In genomic region chr1:65083263-65083896, GRCh38 we compare ENCODE assay signal across 17 cellular contexts.
DNase-seq lines count a peak whose midpoint lies in the region; ATAC-seq and TF ChIP-seq lines count a peak whose summit lies in the region.
"Had no signal": no experiment of that assay in that cellular context is flagged by ENCODE, and none has a peak within 500 bp of the region (broad histone marks: within the 10 kb centered on the region; RNA-seq: fewer than 3 reads in every experiment).

No MANE protein-coding gene starts in this region.

- H3K4me3 Mint-ChIP-seq in stimulated activated naive CD8-positive, alpha-beta T cell treated with anti-CD3 and anti-CD28 coated beads, Interleukin-15, amount 100 ng/mL, for 72 hours: no peak overlapping the region
- H3K4me3 Mint-ChIP-seq: naive B cell, WTC11 had no signal

- no peak overlapping the region for H3K4me2 ChIP-seq in mammary epithelial cell (ENCODE audit: insufficient read depth, low read depth, low read length)
- no peak overlapping the region for H3K4me2 ChIP-seq in OCI-LY7 (ENCODE audit: low read length)
- H3K4me2 ChIP-seq in MM.1S (ENCODE audit: low read depth, low read length): no peak overlapping the region

- H3K36me3 ChIP-seq in mammary epithelial cell (ENCODE audit: insufficient read depth, low read length): no peaks in the 10 kb centered on the region
- no peaks in the 10 kb centered on the region for H3K36me3 ChIP-seq in OCI-LY7 (ENCODE audit: insufficient read depth, low read length)
- H3K36me3 ChIP-seq in MM.1S (replicated peaks; ENCODE audit: insufficient read depth, low read length): no peaks in the 10 kb centered on the region
- H3K36me3 ChIP-seq: SJSA1 had no signal

- no peak overlapping the region for H3K27ac Mint-ChIP-seq in stimulated activated naive CD8-positive, alpha-beta T cell treated with anti-CD3 and anti-CD28 coated beads, Interleukin-15, amount 100 ng/mL, for 72 hours
- H3K27ac Mint-ChIP-seq: naive B cell, WTC11 had no signal

- H3K4me3 ChIP-seq in mammary epithelial cell (replicated peaks in 1 of 3; ENCODE audit: insufficient read depth in 1 of 3, low read depth in 2 of 3, low read length in 3 of 3) (no peak overlapping the region), OCI-LY7 (ENCODE audit: low read depth, low read length, poor library complexity, severe bottlenecking) (no peak overlapping the region), MM.1S (ENCODE audit: low read length) (no peak overlapping the region)
- H3K4me3 ChIP-seq: SJSA1, skin epidermis had no signal

- intact Hi-C loops in mammary epithelial cell (cut with micrococcal nuclease): no loop called here
- intact Hi-C loops in OCI-LY7 (cut with micrococcal nuclease; ENCODE audit: unreplicated experiment): no loop called here

- H3K9me3 ChIP-seq in mammary epithelial cell (replicated peaks; ENCODE audit: insufficient read depth, low read length) (peaks cover 6% of the 10 kb centered on the region), OCI-LY7 (ENCODE audit: low read length) (no peaks in the 10 kb centered on the region), MM.1S (replicated peaks; ENCODE audit: insufficient read depth, low read length) (no peaks in the 10 kb centered on the region)
- H3K9me3 ChIP-seq: SJSA1 had no signal

- CTCF ChIA-PET in mammary epithelial cell (lab: Charles Lee; ENCODE audit: low non-redundant PET): no interaction called here
- CTCF ChIA-PET in OCI-LY7 (lab: Charles Lee; ENCODE audit: unreplicated experiment): no interaction called here

- in situ Hi-C loops in mammary epithelial cell (cut with MboI; ENCODE audit: low sequenced_read_pairs in 2 of 2): no loop called here

- H4K20me1 ChIP-seq in mammary epithelial cell (ENCODE audit: insufficient read depth, low read length) (no peaks in the 10 kb centered on the region), OCI-LY7 (ENCODE audit: insufficient read depth, low read length) (no peaks in the 10 kb centered on the region), MM.1S (ENCODE audit: insufficient read depth, low read length) (no peaks in the 10 kb centered on the region)

- no peak for TF ChIP-seq CTCF in mammary epithelial cell (conservative IDR thresholded peaks at IDR 0.05 in 1 of 2, IDR thresholded peaks at IDR 0.05 in 1 of 2; ENCODE audit: extremely low read depth in 1 of 2, insufficient read depth in 1 of 2, low read depth in 1 of 2, low read length in 2 of 2)
- no peak for TF ChIP-seq CTCF in OCI-LY7 (conservative IDR thresholded peaks at IDR 0.05; ENCODE audit: low read length)
- no peak for TF ChIP-seq CTCF in MM.1S (IDR thresholded peaks at IDR 0.05; ENCODE audit: low read length)

- H3K9ac ChIP-seq in mammary epithelial cell (ENCODE audit: insufficient read depth, low read length): no peak overlapping the region
- no peak overlapping the region for H3K9ac ChIP-seq in MM.1S (ENCODE audit: low read length)

- H3K4me1 ChIP-seq in mammary epithelial cell (ENCODE audit: insufficient read depth, low read length): no peaks in the 10 kb centered on the region
- H3K4me1 ChIP-seq in OCI-LY7 (ENCODE audit: insufficient read depth, low read length, poor library complexity, severe bottlenecking): no peaks in the 10 kb centered on the region
- peaks cover 13% of the 10 kb centered on the region; the same call in 1 of the 2 replicates for H3K4me1 ChIP-seq in MM.1S (ENCODE audit: low read length)
- H3K4me1 ChIP-seq: SJSA1 had no signal

- H3F3A ChIP-seq in MM.1S (ENCODE audit: insufficient read depth, low read length): no peaks in the 10 kb centered on the region

- H3K79me2 ChIP-seq in mammary epithelial cell (ENCODE audit: insufficient read depth, low read length) (no peaks in the 10 kb centered on the region), OCI-LY7 (ENCODE audit: insufficient read depth, low read depth, low read length) (no peaks in the 10 kb centered on the region), MM.1S (ENCODE audit: low read length) (no peaks in the 10 kb centered on the region)

- POLR2A ChIA-PET in OCI-LY7 (lab: Charles Lee): no interaction called here

- 76% methylated on average over 3 of the region's 4 CpGs for WGBS in mammary epithelial cell (ENCODE audit: low coverage, missing lambda C conversion rate)

- peaks cover 9 to 11% of the 10 kb centered on the region in 2 donors for H3K9me3 Mint-ChIP-seq in stimulated activated naive CD8-positive, alpha-beta T cell treated with anti-CD3 and anti-CD28 coated beads, Interleukin-15, amount 100 ng/mL, for 72 hours

- peaks cover 7% of the 10 kb centered on the region for H3K27me3 Mint-ChIP-seq in stimulated activated naive CD8-positive, alpha-beta T cell treated with anti-CD3 and anti-CD28 coated beads, Interleukin-15, amount 100 ng/mL, for 72 hours

- dilution Hi-C loops in mammary epithelial cell (cut with HindIII; ENCODE audit: low sequenced_read_pairs): no loop called here

- BruUV-seq in mammary epithelial cell (replicated peaks; lab: Mats Ljungman, UMichigan) (no TSS peak), OCI-LY7 (replicated peaks; lab: Mats Ljungman, UMichigan) (no TSS peak)

- peaks cover 5% of the 10 kb centered on the region for H3K4me1 Mint-ChIP-seq in stimulated activated naive CD8-positive, alpha-beta T cell treated with anti-CD3 and anti-CD28 coated beads, Interleukin-15, amount 100 ng/mL, for 72 hours
- H3K4me1 Mint-ChIP-seq: WTC11 had no signal

- H3K27ac ChIP-seq in mammary epithelial cell (ENCODE audit: insufficient read depth, low read depth, low read length) (no peak overlapping the region), OCI-LY7 (ENCODE audit: low read depth, low read length, poor library complexity, severe bottlenecking) (no peak overlapping the region), MM.1S (ENCODE audit: low read length) (no peak overlapping the region)
- H3K27ac ChIP-seq: SJSA1, skin epidermis had no signal

- H2AFZ ChIP-seq in mammary epithelial cell (ENCODE audit: low read depth, low read length): no peak overlapping the region
- no peak overlapping the region for H2AFZ ChIP-seq in OCI-LY7 (ENCODE audit: low read length)
- no peak overlapping the region for H2AFZ ChIP-seq in MM.1S (ENCODE audit: low read length)

- peak; percentile 64 for ATAC-seq in stimulated activated naive CD8-positive, alpha-beta T cell treated with anti-CD3 and anti-CD28 coated beads, Interleukin-15, Interleukin-2, amounts not matched to agents 100 U/mL and 50 U/mL, for 24 hours
- no peak for ATAC-seq in stimulated activated naive CD8-positive, alpha-beta T cell treated with anti-CD3 and anti-CD28 coated beads, Interleukin-15, amount 100 ng/mL, for 72 hours
- ATAC-seq in HG03342 (IDR thresholded peaks at IDR 0.05; ENCODE audit: unreplicated experiment): peak; percentile 42
- no peak for ATAC-seq in HG02678 (IDR thresholded peaks at IDR 0.05; ENCODE audit: unreplicated experiment)
- ATAC-seq: WTC11 had no signal

- H3K9me2 ChIP-seq in OCI-LY7 (ENCODE audit: insufficient read depth, low read length): no peaks in the 10 kb centered on the region
- no peaks in the 10 kb centered on the region for H3K9me2 ChIP-seq in MM.1S (replicated peaks; ENCODE audit: insufficient read depth, low read length)

- no peak for DNase-seq in stimulated activated naive CD8-positive, alpha-beta T cell treated with anti-CD3 and anti-CD28 coated beads, Interleukin-15, Interleukin-2, amounts not matched to agents 100 U/mL and 50 U/mL, for 24 hours
- DNase-seq in stimulated activated naive CD8-positive, alpha-beta T cell treated with anti-CD3 and anti-CD28 coated beads, Interleukin-15, amount 100 ng/mL, for 72 hours: no peak
- DNase-seq in mammary epithelial cell (peak; percentile 64), GM19238 (ENCODE audit: insufficient read length, low spot score) (no peak), OCI-LY7 (ENCODE audit: low spot score) (no peak), MM.1S (no peak)
- DNase-seq: activated effector memory CD4-positive, alpha-beta T cell treated with anti-CD3 and anti-CD28 coated beads, Interleukin-2, amount 50 U/mL, for 16 hours; cerebellar nuclear complex; GOT3; naive B cell; NCI-H1048; NCI-H510A had no signal

- H3K27me3 ChIP-seq in mammary epithelial cell (ENCODE audit: insufficient read depth, low read length): peaks cover 2% of the 10 kb centered on the region
- H3K27me3 ChIP-seq in MM.1S (replicated peaks; ENCODE audit: insufficient read depth, low read length): no peaks in the 10 kb centered on the region
- H3K27me3 ChIP-seq: SJSA1 had no signal

Comparison
In these comparisons a context has a peak if more than half of its experiments do, and no peak if none do; other contexts are left out.
1. ATAC-seq: peak in stimulated activated naive CD8-positive, alpha-beta T cell treated with anti-CD3 and anti-CD28 coated beads, Interleukin-15, Interleukin-2, amounts not matched to agents 100 U/mL and 50 U/mL, for 24 hours (single experiment) and HG03342 (single experiment); none in stimulated activated naive CD8-positive, alpha-beta T cell treated with anti-CD3 and anti-CD28 coated beads, Interleukin-15, amount 100 ng/mL, for 72 hours (single experiment) and HG02678 (single experiment).